Comparison of ENCODE assay signal across 17 cellular contexts in genomic region chr18:70234667-70235459, GRCh38. TPM values are rescaled to one million over a fixed set of nuclear protein-coding genes. Genes with fewer than 3 reads are reported as not detected.
DNase-seq lines count a peak whose midpoint lies in the region; TF ChIP-seq lines count a peak whose summit lies in the region.
"Had no signal": no experiment of that assay in that cellular context is flagged by ENCODE, and none has a peak within 500 bp of the region (broad histone marks: within the 10 kb centered on the region; RNA-seq: fewer than 3 reads in every experiment).

No MANE protein-coding gene starts in this region.

- peak; percentile 76 for DNase-seq in AG08395 (ENCODE audit: low spot score)
- peak; percentile 33 for DNase-seq in HS-27A (ENCODE audit: low read depth)
- DNase-seq in dermis blood vessel endothelial cell = peak; percentile 26
- peak; percentile 88 for DNase-seq in mesenchymal stem cell
- DNase-seq in osteocyte (ENCODE audit: extremely low spot score, unreplicated experiment) = no peak
- DNase-seq in MM.1S = no peak
- DNase-seq in NCI-H446 (lab: John Stamatoyannopoulos, UW) = no peak
- DNase-seq in stimulated activated CD8-positive, alpha-beta memory T cell treated with anti-CD3 and anti-CD28 coated beads, Interleukin-4, amount 100 ng/mL, for 48 hours = no peak
- DNase-seq: activated CD4-positive, alpha-beta T cell treated with anti-CD3 and anti-CD28 coated beads, Interleukin-2, amount 50 U/mL, for 48 hours; hypothalamus; NCI-H2227 treated with DMSO at 0.1 percent for 48 hours; SJCRH30; stimulated activated CD4-positive, alpha-beta T cell treated with anti-CD3 and anti-CD28 coated beads, Interleukin-12 subunit alpha, Interleukin-12 subunit beta, amount 100 ng/mL, for 4 hours had no signal

- H4K91ac ChIP-seq in mesenchymal stem cell (ENCODE audit: low read length) = no peak overlapping the region

- H2BK12ac ChIP-seq in mesenchymal stem cell (ENCODE audit: low read length in 2 of 2) = peak overlapping the region; percentile 20 to 69

- H3K4me3 Mint-ChIP-seq in osteocyte (ENCODE audit: unreplicated experiment) = no peak overlapping the region
- H3K4me3 Mint-ChIP-seq: B cell; dendritic cell treated with granulocyte-macrophage colony-stimulating factor and Interleukin-4, amounts not matched to agents 40 ng/mL and 50 ng/mL, for 4 days; IgD-negative memory B cell had no signal

- H2AFZ ChIP-seq in mesenchymal stem cell (ENCODE audit: low read depth, low read length) (peak overlapping the region; percentile 6), MM.1S (ENCODE audit: low read length) (no peak overlapping the region)

- H3K27ac Mint-ChIP-seq in osteocyte (ENCODE audit: unreplicated experiment) = no peak overlapping the region
- H3K27ac Mint-ChIP-seq: activated naive CD4-positive, alpha-beta T cell treated with anti-CD3 and anti-CD28 coated beads, Interleukin-2, amount 50 U/mL, for 72 hours; B cell; dendritic cell treated with granulocyte-macrophage colony-stimulating factor and Interleukin-4, amounts not matched to agents 40 ng/mL and 50 ng/mL, for 4 days; IgD-negative memory B cell had no signal

- no peaks in the 10 kb centered on the region for H3K27me3 ChIP-seq in mesenchymal stem cell (ENCODE audit: control insufficient read depth in 1 of 2, insufficient read depth in 1 of 2, low read length in 2 of 2)
- H3K27me3 ChIP-seq in MM.1S (replicated peaks; ENCODE audit: insufficient read depth, low read length) = no peaks in the 10 kb centered on the region
- H3K27me3 ChIP-seq: SJCRH30 had no signal

- H2BK5ac ChIP-seq in mesenchymal stem cell (ENCODE audit: low read depth, low read length, poor library complexity, severe bottlenecking) = no peak overlapping the region

- no peaks in the 10 kb centered on the region for H3K9me3 Mint-ChIP-seq in osteocyte (ENCODE audit: unreplicated experiment)

- peaks cover 66% of the 10 kb centered on the region for H3K27me3 Mint-ChIP-seq in osteocyte (ENCODE audit: unreplicated experiment)

- no peaks in the 10 kb centered on the region for H3K9me3 ChIP-seq in mesenchymal stem cell (ENCODE audit: control insufficient read depth, low read length)
- no peaks in the 10 kb centered on the region for H3K9me3 ChIP-seq in MM.1S (replicated peaks; ENCODE audit: insufficient read depth, low read length)
- H3K9me3 ChIP-seq: SJCRH30 had no signal

- H2AK5ac ChIP-seq in mesenchymal stem cell (ENCODE audit: low read length, severe bottlenecking) = no peak overlapping the region

- H3K18ac ChIP-seq in mesenchymal stem cell (ENCODE audit: low read depth in 1 of 2, low read length in 2 of 2) = no peak overlapping the region

- H3K14ac ChIP-seq in mesenchymal stem cell (ENCODE audit: low read length in 2 of 2) = no peak overlapping the region

- H3K4me1 Mint-ChIP-seq in osteocyte (ENCODE audit: unreplicated experiment) = peaks cover 7% of the 10 kb centered on the region
- H3K4me1 Mint-ChIP-seq: B cell, IgD-negative memory B cell had no signal

- H3K9me2 ChIP-seq in MM.1S (replicated peaks; ENCODE audit: insufficient read depth, low read length) = no peaks in the 10 kb centered on the region

- H3K9ac ChIP-seq in mesenchymal stem cell (ENCODE audit: low read length) = peak overlapping the region; percentile 21
- no peak overlapping the region for H3K9ac ChIP-seq in MM.1S (ENCODE audit: low read length)

- TF ChIP-seq CTCF in osteocyte (IDR thresholded peaks at IDR 0.05) (no peak), MM.1S (IDR thresholded peaks at IDR 0.05; ENCODE audit: low read length) (no peak)

- H3K4me3 ChIP-seq in mesenchymal stem cell (ENCODE audit: insufficient read depth in 1 of 2, low read depth in 1 of 2, low read length in 2 of 2) = no peak overlapping the region
- H3K4me3 ChIP-seq in MM.1S (ENCODE audit: low read length) = no peak overlapping the region
- H3K4me3 ChIP-seq: SJCRH30 had no signal

- H3K4me2 ChIP-seq in mesenchymal stem cell (ENCODE audit: low read length, poor library complexity, severe bottlenecking) (no peak overlapping the region), MM.1S (ENCODE audit: low read depth, low read length) (no peak overlapping the region)

- peak overlapping the region; percentile 1 for H3K27ac ChIP-seq in mesenchymal stem cell (ENCODE audit: low read length, poor library complexity, severe bottlenecking)
- no peak overlapping the region for H3K27ac ChIP-seq in MM.1S (ENCODE audit: low read length)
- H3K27ac ChIP-seq: SJCRH30 had no signal

- H3F3A ChIP-seq in MM.1S (ENCODE audit: insufficient read depth, low read length) = no peaks in the 10 kb centered on the region

- no peaks in the 10 kb centered on the region for H4K20me1 ChIP-seq in MM.1S (ENCODE audit: insufficient read depth, low read length)

- H3K36me3 Mint-ChIP-seq in osteocyte (ENCODE audit: unreplicated experiment) = peaks cover 2% of the 10 kb centered on the region
- H3K36me3 Mint-ChIP-seq: activated naive CD4-positive, alpha-beta T cell treated with anti-CD3 and anti-CD28 coated beads, Interleukin-2, amount 50 U/mL, for 72 hours; IgD-negative memory B cell had no signal

- WGBS in mesenchymal stem cell = 59% methylated on average over 12 of the region's 12 CpGs

- H3K4me1 ChIP-seq in mesenchymal stem cell (ENCODE audit: control insufficient read depth, insufficient read depth, low read depth, low read length) (peaks cover 7% of the 10 kb centered on the region), MM.1S (ENCODE audit: low read length) (no peaks in the 10 kb centered on the region)
- H3K4me1 ChIP-seq: SJCRH30 had no signal

- peak overlapping the region in 1 of 2 experiments; percentile 3 for H3K23ac ChIP-seq in mesenchymal stem cell (ENCODE audit: low read length in 2 of 2)

- H3K36me3 ChIP-seq in mesenchymal stem cell (ENCODE audit: control insufficient read depth in 1 of 2, insufficient read depth in 2 of 2, low read depth in 1 of 2, low read length in 2 of 2) (no peaks in the 10 kb centered on the region), MM.1S (replicated peaks; ENCODE audit: insufficient read depth, low read length) (no peaks in the 10 kb centered on the region)
- H3K36me3 ChIP-seq: SJCRH30 had no signal

- H3K79me2 ChIP-seq in MM.1S (ENCODE audit: low read length) = no peaks in the 10 kb centered on the region

- H2BK120ac ChIP-seq in mesenchymal stem cell (ENCODE audit: low read depth, low read length) = no peak overlapping the region

- H3K79me1 ChIP-seq in mesenchymal stem cell (replicated peaks; ENCODE audit: low read length, poor library complexity, severe bottlenecking) = no peaks in the 10 kb centered on the region

- H2BK15ac ChIP-seq in mesenchymal stem cell (ENCODE audit: low read depth, poor library complexity, severe bottlenecking) = peak overlapping the region; percentile 41

- peak overlapping the region in 1 of 2 experiments; percentile 24 for H3K4ac ChIP-seq in mesenchymal stem cell (ENCODE audit: low read depth in 1 of 2, low read length in 2 of 2)

- peak overlapping the region; percentile 5 for H4K8ac ChIP-seq in mesenchymal stem cell (ENCODE audit: low read length)

RNA-seq across cellular contexts. Expression of gene RTTN, which starts 29.4 kb away (rescaled TPM):
- 13.1 and 23.9 TPM in 2 replicates for total RNA-seq in dermis blood vessel endothelial cell
- 3.3 TPM for polyA plus RNA-seq in mesenchymal stem cell (2013, experiment 1 of 2)
- 3.1 TPM for polyA plus RNA-seq in mesenchymal stem cell (2013, experiment 2 of 2)
- 8.8 and 9.8 TPM in 2 replicates for total RNA-seq in osteocyte

RNA-seq across cellular contexts. Expression of gene SOCS6, which starts 54.0 kb away (rescaled TPM):
- total RNA-seq in dermis blood vessel endothelial cell (36.6 and 42.3 TPM in 2 replicates), osteocyte (19.4 and 19.9 TPM in 2 replicates)
- polyA plus RNA-seq in mesenchymal stem cell (2013, experiment 1 of 2) = 14.7 TPM
- 13.9 TPM for polyA plus RNA-seq in mesenchymal stem cell (2013, experiment 2 of 2)

Comparison
In these comparisons a context has a peak if more than half of its experiments do, and no peak if none do; other contexts are left out.
1. DNase-seq: peak in AG08395 (single experiment), HS-27A (single experiment), dermis blood vessel endothelial cell (single experiment) and mesenchymal stem cell (single experiment); none in osteocyte (single experiment), MM.1S (single experiment), NCI-H446 (0 of 2) and stimulated activated CD8-positive, alpha-beta memory T cell treated with anti-CD3 and anti-CD28 coated beads, Interleukin-4, amount 100 ng/mL, for 48 hours (single experiment).